In genomic region chr1:92298573-92299476, GRCh38 we compare ENCODE assay signal across 7 cellular contexts. TPM values are rescaled to one million over a fixed set of nuclear protein-coding genes. Genes with fewer than 3 reads are reported as not detected.
A peak's percentile ranks its signal among the peaks of the same experiment; 100 is the strongest.
DNase-seq lines count a peak whose midpoint lies in the region; ATAC-seq and FAIRE-seq lines count a peak whose summit lies in the region.

GLMN (minus strand) TSS chr1:92298987; CDS start chr1:92297999, 988 bp downstream.
RPAP2 (plus strand) TSS chr1:92299059; CDS start chr1:92299074, 15 bp downstream.

- intact Hi-C loops in sciatic nerve (cut with DNase I) = no loop called here

- DNase-seq in GM18507 (ENCODE audit: extremely low spot score, insufficient read length, low read depth) (peak; percentile 75), NCI-H1694 (lab: John Stamatoyannopoulos, UW) (peak; percentile 57), T-helper 9 cell (peak; percentile 60), astrocyte of the hippocampus (ENCODE audit: low read depth, low spot score) (peak; percentile 96), hypothalamus (lab: John Stamatoyannopoulos, UW) (peak in 49 of 51 donors; percentile 36 to 89 (median 73)), sciatic nerve (ENCODE audit: low spot score) (peak; percentile 88)

- peak; percentile 81 for FAIRE-seq in GM18507 (lab: Jason Lieb, UNC)

- ATAC-seq in HG02938 (IDR thresholded peaks at IDR 0.05; ENCODE audit: unreplicated experiment) (peak; percentile 97), sciatic nerve (peak; percentile 100)

RNA-seq across cellular contexts. Expression of gene GLMN, which starts in this region (rescaled TPM):
- total RNA-seq in sciatic nerve = 13.8 TPM

RNA-seq across cellular contexts. Expression of gene RPAP2, which starts in this region (rescaled TPM):
- 40.7 TPM for total RNA-seq in sciatic nerve

Comparison
In these comparisons a context has a peak if more than half of its experiments do, and no peak if none do; other contexts are left out.
1. Peak in every context shown above with its lines: DNase-seq and ATAC-seq.